Comparison of ENCODE assay signal across 33 cellular contexts in genomic region chr3:187734841-187735240, GRCh38. TPM values are rescaled to one million over a fixed set of nuclear protein-coding genes. Genes with fewer than 3 reads are reported as not detected.
DNase-seq lines count a peak whose midpoint lies in the region; ATAC-seq and TF ChIP-seq lines count a peak whose summit lies in the region.
"Had no signal": no experiment of that assay in that cellular context is flagged by ENCODE, and none has a peak within 500 bp of the region (broad histone marks: within the 10 kb centered on the region; RNA-seq: fewer than 3 reads in every experiment).

No MANE protein-coding gene starts in this region.

- H3K9ac ChIP-seq in fibroblast of lung (ENCODE audit: insufficient read depth, low read length), result no peak overlapping the region

- no peak for DNase-seq in natural killer cell treated with Interleukin-12 subunit alpha and Interleukin-12 subunit beta and Interleukin-15 and Interleukin-18, amount 100 ng/mL, for 72 hours (ENCODE audit: low spot score)
- DNase-seq in natural killer cell (no peak), fibroblast of lung (ENCODE audit: low read depth in 2 of 2) (peak; percentile 36 to 49), osteoblast (ENCODE audit: insufficient read length, low spot score, missing footprints) (no peak), DMS 273 (lab: John Stamatoyannopoulos, UW; ENCODE audit: unreplicated experiment) (no peak), germinal center (ENCODE audit: low spot score) (no peak)
- no peak for DNase-seq in stimulated activated naive CD4-positive, alpha-beta T cell treated with Interleukin-2 at 50 U/mL for 16 hours (lab: John Stamatoyannopoulos, UW)
- DNase-seq: activated B cell treated with CpG ODN at 0.5 μM for 24 hours; activated naive CD4-positive, alpha-beta T cell treated with anti-CD3 and anti-CD28 coated beads, Interleukin-2, amount 10 ng/mL, durations not matched to agents 7 days and 5 days; amygdala; Caco-2; DMS79; effector memory CD8-positive, alpha-beta T cell; GDM1; GOT3; left ventricle myocardium superior; midbrain; NCI-H1048; NCI-H187; NCI-H524 treated with DMSO at 0.1 percent for 48 hours; nephron progenitor cell; posterior cingulate gyrus; SHP77 treated with DMSO at 0.1 percent for 48 hours; small intestine; stimulated activated CD4-positive, alpha-beta T cell treated with anti-CD3 and anti-CD28 coated beads, Interleukin-1b, Interleukin-23, amount 100 ng/mL, for 48 hours; stimulated activated CD8-positive, alpha-beta memory T cell treated with anti-CD3 and anti-CD28 coated beads, Interleukin-4, amount 100 ng/mL, for 48 hours had no signal

- H3K4me3 Mint-ChIP-seq in natural killer cell treated with Interleukin-12 subunit alpha and Interleukin-12 subunit beta and Interleukin-15 and Interleukin-18, amount 100 ng/mL, for 72 hours, result peak overlapping the region; percentile 18
- no peak overlapping the region for H3K4me3 Mint-ChIP-seq in natural killer cell
- H3K4me3 Mint-ChIP-seq: activated B cell treated with CpG ODN at 0.5 μM for 24 hours; activated naive CD4-positive, alpha-beta T cell treated with anti-CD3 and anti-CD28 coated beads, Interleukin-2, amount 10 ng/mL, durations not matched to agents 7 days and 5 days; activated T-helper 1 cell treated with anti-CD3 and anti-CD28 coated beads, Interleukin-12 subunit alpha, Interleukin-12 subunit beta, Interleukin-2, Interleukin-4 antibody, amounts not matched to agents 30 ng/mL and 10 ng/mL and 1 ng/mL, durations not matched to agents 14 hours and 24 hours and 36 hours; effector memory CD8-positive, alpha-beta T cell; nephron progenitor cell had no signal

- H4K20me1 ChIP-seq in fibroblast of lung (ENCODE audit: control insufficient read depth, extremely low read depth, insufficient read depth, low read length) (peaks cover 4% of the 10 kb centered on the region), osteoblast (ENCODE audit: insufficient read depth, low read length) (peaks cover 37% of the 10 kb centered on the region)

- H3K4me1 Mint-ChIP-seq in natural killer cell treated with Interleukin-12 subunit alpha and Interleukin-12 subunit beta and Interleukin-15 and Interleukin-18, amount 100 ng/mL, for 72 hours (ENCODE audit: low read depth in 2 of 2), result peaks cover 35 to 55% of the 10 kb centered on the region in 2 donors
- peaks cover 26% of the 10 kb centered on the region in 2 donors for H3K4me1 Mint-ChIP-seq in natural killer cell

- H3K79me2 ChIP-seq in fibroblast of lung (ENCODE audit: control insufficient read depth, insufficient read depth, low read length) (peaks cover 44% of the 10 kb centered on the region), osteoblast (ENCODE audit: insufficient read depth, low read length) (peaks cover 62% of the 10 kb centered on the region)

- H3K27ac Mint-ChIP-seq in natural killer cell treated with Interleukin-12 subunit alpha and Interleukin-12 subunit beta and Interleukin-15 and Interleukin-18, amount 100 ng/mL, for 72 hours, result peak overlapping the region in 1 of 2 donors; percentile 100
- no peak overlapping the region for H3K27ac Mint-ChIP-seq in natural killer cell
- H3K27ac Mint-ChIP-seq: activated B cell treated with CpG ODN at 0.5 μM for 24 hours; activated naive CD4-positive, alpha-beta T cell treated with anti-CD3 and anti-CD28 coated beads, Interleukin-2, amount 10 ng/mL, durations not matched to agents 7 days and 5 days; activated T-helper 1 cell treated with anti-CD3 and anti-CD28 coated beads, Interleukin-12 subunit alpha, Interleukin-12 subunit beta, Interleukin-2, Interleukin-4 antibody, amounts not matched to agents 30 ng/mL and 10 ng/mL and 1 ng/mL, durations not matched to agents 14 hours and 24 hours and 36 hours; nephron progenitor cell had no signal

- no peak for ATAC-seq in natural killer cell treated with Interleukin-12 subunit alpha and Interleukin-12 subunit beta and Interleukin-15 and Interleukin-18, amount 100 ng/mL, for 72 hours
- no peak for ATAC-seq in natural killer cell
- ATAC-seq: effector memory CD8-positive, alpha-beta T cell; left ventricle myocardium superior; Panc1 had no signal

- H3K4me2 ChIP-seq in fibroblast of lung (ENCODE audit: extremely low read depth, insufficient read depth, low read length) (no peak overlapping the region), osteoblast (ENCODE audit: insufficient read depth, low read length) (peak overlapping the region; percentile 0)

- H3K36me3 ChIP-seq in fibroblast of lung (ENCODE audit: control insufficient read depth, insufficient read depth, low read length) (peaks cover 11% of the 10 kb centered on the region), osteoblast (ENCODE audit: insufficient read depth, low read length) (peaks cover 48% of the 10 kb centered on the region)

- intact Hi-C loops in natural killer cell (cut with micrococcal nuclease), result no loop called here

- no peaks in the 10 kb centered on the region for H3K9me3 Mint-ChIP-seq in natural killer cell treated with Interleukin-12 subunit alpha and Interleukin-12 subunit beta and Interleukin-15 and Interleukin-18, amount 100 ng/mL, for 72 hours
- no peaks in the 10 kb centered on the region for H3K9me3 Mint-ChIP-seq in natural killer cell
- H3K9me3 Mint-ChIP-seq: activated B cell treated with CpG ODN at 0.5 μM for 24 hours; activated naive CD4-positive, alpha-beta T cell treated with anti-CD3 and anti-CD28 coated beads, Interleukin-2, amount 10 ng/mL, durations not matched to agents 7 days and 5 days; activated T-helper 1 cell treated with anti-CD3 and anti-CD28 coated beads, Interleukin-12 subunit alpha, Interleukin-12 subunit beta, Interleukin-2, Interleukin-4 antibody, amounts not matched to agents 30 ng/mL and 10 ng/mL and 1 ng/mL, durations not matched to agents 14 hours and 24 hours and 36 hours; effector memory CD8-positive, alpha-beta T cell; nephron progenitor cell had no signal

- H3K4me3 ChIP-seq in fibroblast of lung (replicated peaks in 1 of 4; ENCODE audit: control extremely low read depth in 1 of 4, insufficient read depth in 1 of 4, low read depth in 3 of 4, low read length in 4 of 4) (no peak overlapping the region), osteoblast (ENCODE audit: insufficient read depth, low read length) (no peak overlapping the region)
- H3K4me3 ChIP-seq: tibial nerve had no signal

- no peaks in the 10 kb centered on the region for H3K27me3 ChIP-seq in fibroblast of lung (ENCODE audit: control insufficient read depth, insufficient read depth, low read length)
- H3K27me3 ChIP-seq in osteoblast (ENCODE audit: insufficient read depth, low read length), result no peaks in the 10 kb centered on the region
- H3K27me3 ChIP-seq: tibial nerve had no signal

- H2AFZ ChIP-seq in fibroblast of lung (ENCODE audit: low read length), result no peak overlapping the region
- H2AFZ ChIP-seq in osteoblast (ENCODE audit: low read length), result no peak overlapping the region

- TF ChIP-seq CTCF in natural killer cell (IDR thresholded peaks at IDR 0.05) (no peak), fibroblast of lung (conservative IDR thresholded peaks at IDR 0.05 in 1 of 2, IDR thresholded peaks at IDR 0.05 in 1 of 2; ENCODE audit: low read depth in 1 of 2, low read length in 2 of 2) (no peak), osteoblast (IDR thresholded peaks at IDR 0.05; ENCODE audit: extremely low read depth, low read depth, low read length) (no peak)

- H3K9me3 ChIP-seq in fibroblast of lung (ENCODE audit: control insufficient read depth, insufficient read depth, low read depth, low read length) (no peaks in the 10 kb centered on the region), osteoblast (ENCODE audit: low read depth, low read length) (no peaks in the 10 kb centered on the region)
- H3K9me3 ChIP-seq: Caco-2, tibial nerve had no signal

- H3K4me1 ChIP-seq in fibroblast of lung (ENCODE audit: control insufficient read depth, extremely low read depth, insufficient read depth, low read length) (peaks cover 18% of the 10 kb centered on the region), osteoblast (ENCODE audit: insufficient read depth, low read length) (peaks cover 35% of the 10 kb centered on the region)

- no peaks in the 10 kb centered on the region for H3K27me3 Mint-ChIP-seq in natural killer cell treated with Interleukin-12 subunit alpha and Interleukin-12 subunit beta and Interleukin-15 and Interleukin-18, amount 100 ng/mL, for 72 hours
- H3K27me3 Mint-ChIP-seq in natural killer cell (ENCODE audit: low read depth in 2 of 2), result no peaks in the 10 kb centered on the region
- H3K27me3 Mint-ChIP-seq: activated B cell treated with CpG ODN at 0.5 μM for 24 hours; effector memory CD8-positive, alpha-beta T cell had no signal

- H3K27ac ChIP-seq in fibroblast of lung (ENCODE audit: insufficient read depth, low read length) (no peak overlapping the region), osteoblast (ENCODE audit: low read depth, low read length) (no peak overlapping the region)

- peaks cover 26% of the 10 kb centered on the region for H3K36me3 Mint-ChIP-seq in natural killer cell treated with Interleukin-12 subunit alpha and Interleukin-12 subunit beta and Interleukin-15 and Interleukin-18, amount 100 ng/mL, for 72 hours
- H3K36me3 Mint-ChIP-seq in natural killer cell, result no peaks in the 10 kb centered on the region

RNA-seq across cellular contexts. Expression of gene BCL6, which starts 10.4 kb away (rescaled TPM):
- total RNA-seq in natural killer cell treated with Interleukin-12 subunit alpha and Interleukin-12 subunit beta and Interleukin-15 and Interleukin-18, amount 100 ng/mL, for 72 hours, result 100 to 1,000 TPM in 1 of 2 donors, 10 to 100 TPM in 1; 67.8 to 158 TPM
- total RNA-seq in natural killer cell (10 to 100 TPM; 41.0 to 59.0 (median 45.2) TPM), fibroblast of lung (32.6 and 46.6 TPM in 2 replicates), osteoblast (35.4 and 40.2 TPM in 2 replicates)
- polyA plus RNA-seq in fibroblast of lung, result 7.5 and 12.7 TPM in 2 replicates
- 27.7 and 33.0 TPM in 2 replicates for polyA plus RNA-seq in fibroblast of lung (2012)
- polyA minus RNA-seq in fibroblast of lung (ENCODE audit: low replicate concordance), result 51.8 and 79.4 TPM in 2 replicates

RNA-seq across cellular contexts. Expression of gene RTP2, which starts 32.5 kb away (rescaled TPM):
- total RNA-seq in natural killer cell treated with Interleukin-12 subunit alpha and Interleukin-12 subunit beta and Interleukin-15 and Interleukin-18, amount 100 ng/mL, for 72 hours, result not detected
- not detected for total RNA-seq in natural killer cell
- not detected in 2 replicates for total RNA-seq in fibroblast of lung
- polyA plus RNA-seq in fibroblast of lung, result not detected in 2 replicates
- polyA plus RNA-seq in fibroblast of lung (2012), result not detected in 2 replicates
- polyA minus RNA-seq in fibroblast of lung (ENCODE audit: low replicate concordance), result 1.3 TPM in 1 of 2 replicates, not detected in the other
- total RNA-seq in osteoblast, result not detected in 2 replicates
- total RNA-seq: activated B cell treated with CpG ODN at 0.5 μM for 24 hours; activated T-helper 1 cell treated with anti-CD3 and anti-CD28 coated beads, Interleukin-12 subunit alpha, Interleukin-12 subunit beta, Interleukin-2, Interleukin-4 antibody, amounts not matched to agents 30 ng/mL and 10 ng/mL and 1 ng/mL, durations not matched to agents 14 hours and 24 hours and 36 hours; bronchial epithelial cell; Caco-2; frontal cortex; left ventricle myocardium superior; tibial nerve had no signal
- polyA plus RNA-seq: BJ, esophagus, small intestine had no signal

Comparison
In these comparisons a context has a peak if more than half of its experiments do, and no peak if none do; other contexts are left out.
1. DNase-seq: peak in fibroblast of lung (2 of 2); none in natural killer cell treated with Interleukin-12 subunit alpha and Interleukin-12 subunit beta and Interleukin-15 and Interleukin-18, amount 100 ng/mL, for 72 hours (single experiment), natural killer cell (single experiment), osteoblast (single experiment), stimulated activated naive CD4-positive, alpha-beta T cell treated with Interleukin-2 at 50 U/mL for 16 hours (single experiment), DMS 273 (single experiment) and germinal center (single experiment).